Comparison of ENCODE assay signal across 9 cellular contexts in the genomic region with DNA sequence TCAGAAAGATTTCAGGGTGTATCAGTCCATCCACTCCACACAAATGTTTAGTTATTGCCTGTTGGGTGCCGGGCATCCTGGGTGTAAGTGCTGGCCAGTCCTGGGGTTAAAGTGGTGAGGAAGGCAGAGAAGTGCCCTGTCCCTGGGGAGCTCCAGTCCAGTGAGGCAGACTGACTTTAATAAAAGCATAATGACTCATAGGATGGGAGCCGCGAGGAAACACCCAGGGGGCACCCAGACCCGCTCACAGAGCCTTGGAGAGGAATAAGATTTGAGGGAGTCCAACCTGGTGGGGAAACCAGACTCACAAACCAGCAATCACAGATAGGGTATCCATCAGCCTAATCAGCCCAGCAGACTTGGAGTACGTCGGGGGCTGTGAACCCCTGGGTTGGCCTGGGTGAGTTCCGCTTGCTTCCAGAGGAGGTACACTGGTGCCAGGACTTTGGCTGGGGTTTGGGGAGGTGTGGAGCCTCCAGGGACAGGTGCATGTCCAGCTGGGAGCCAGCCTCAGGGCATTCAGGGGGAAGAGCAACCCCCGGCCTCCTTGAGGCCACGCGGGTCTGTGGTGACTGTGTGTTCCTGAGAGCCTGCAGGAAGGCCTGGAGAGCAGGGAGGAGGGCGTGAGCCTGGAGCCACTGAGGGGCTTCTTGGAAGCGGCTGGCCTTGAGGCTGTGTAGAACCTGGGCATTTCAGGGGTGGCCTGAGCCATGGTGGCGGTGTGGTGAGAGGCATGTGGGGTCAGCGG. TPM values are rescaled to one million over a fixed set of nuclear protein-coding genes. Genes with fewer than 3 reads are reported as not detected.
DNase-seq lines count a peak whose midpoint lies in the region; ATAC-seq, FAIRE-seq and TF ChIP-seq lines count a peak whose summit lies in the region.
"Had no signal": no experiment of that assay in that cellular context is flagged by ENCODE, and none has a peak within 500 bp of the region (broad histone marks: within the 10 kb centered on the region; RNA-seq: fewer than 3 reads in every experiment).

No MANE protein-coding gene starts in this region.

- H3K4me1 ChIP-seq in A673 (ENCODE audit: insufficient read depth, low read length, poor library complexity, severe bottlenecking) (no peaks in the 10 kb centered on the region), HUES64 (ENCODE audit: insufficient read depth, low read length) (peaks cover 12% of the 10 kb centered on the region; the same call in 1 of the 2 replicates), mucosa of descending colon (ENCODE audit: low read depth) (no peaks in the 10 kb centered on the region)

- ATAC-seq in mucosa of descending colon = no peak

- no peak overlapping the region for H3K9ac ChIP-seq in HUES64 (ENCODE audit: low read depth, low read length)

- H3K27ac ChIP-seq in A673 (ENCODE audit: low read depth, low read length, poor library complexity, severe bottlenecking) = no peak overlapping the region
- H3K27ac ChIP-seq in HUES64 (ENCODE audit: low read depth, low read length) = 0 out of 2 replicates have a peak overlapping the region, but pooled peaks have one; percentile 29
- H3K27ac ChIP-seq in coronary artery = peak overlapping the region; percentile 84 to 98

- H3K27me3 ChIP-seq in A673 (replicated peaks; ENCODE audit: insufficient read depth, low read depth, low read length, poor library complexity) (no peaks in the 10 kb centered on the region), HUES64 (ENCODE audit: insufficient read depth, low read length) (peaks cover 30% of the 10 kb centered on the region)

- WGBS in HUES64 = 76% methylated on average over 14 of the region's 14 CpGs

- H3K36me3 ChIP-seq in A673 (ENCODE audit: insufficient read depth, low read length, poor library complexity, severe bottlenecking) (no peaks in the 10 kb centered on the region), HUES64 (ENCODE audit: insufficient read depth, low read length) (no peaks in the 10 kb centered on the region), mucosa of descending colon (ENCODE audit: low read depth) (no peaks in the 10 kb centered on the region)

- intact Hi-C loops in A673 (cut with micrococcal nuclease; ENCODE audit: unreplicated experiment) (loop anchor here (10.0 kb wide), 1 partner anchor 258 kb away; no protein-coding TSS in a partner anchor), mucosa of descending colon (cut with DNase I, micrococcal nuclease) (no loop called here), head of caudate nucleus (cut with DNase I) (no loop called here)

- H3K4me3 ChIP-seq in A673 (ENCODE audit: low read depth, low read length, poor library complexity, severe bottlenecking) (no peak overlapping the region), HUES64 (ENCODE audit: low read length) (no peak overlapping the region), coronary artery (peak overlapping the region; percentile 81), mucosa of descending colon (no peak overlapping the region)

- peak; percentile 49 for DNase-seq in A673 (ENCODE audit: low spot score)
- no peak for DNase-seq in coronary artery (ENCODE audit: low spot score)
- DNase-seq in mucosa of descending colon = peak in 2 of 3 donors; percentile 4 to 48
- no peak for DNase-seq in frontal cortex (ENCODE audit: low spot score in 2 of 2)
- no peak for DNase-seq in OCI-M1 (lab: John Stamatoyannopoulos, UW)
- DNase-seq in head of caudate nucleus = no peak
- DNase-seq in cortex of kidney (lab: John Stamatoyannopoulos, UW) = no peak

- BruUV-seq in A673 (replicated peaks; lab: Mats Ljungman, UMichigan) = no TSS peak

- FAIRE-seq in frontal cortex (lab: Jason Lieb, UNC) = no peak

- TF ChIP-seq CTCF in A673 (conservative IDR thresholded peaks at IDR 0.05; ENCODE audit: low read depth, low read length) = no peak
- no peak for TF ChIP-seq CTCF in coronary artery (IDR thresholded peaks at IDR 0.05)
- TF ChIP-seq CTCF in mucosa of descending colon (IDR thresholded peaks at IDR 0.05) = no peak

- CTCF ChIA-PET in A673 (lab: Charles Lee) = no interaction called here

- POLR2A ChIA-PET in A673 (lab: Charles Lee; ENCODE audit: low non-redundant PET) = no interaction called here

- H3K9me3 ChIP-seq in A673 (ENCODE audit: low read depth, low read length, poor library complexity, severe bottlenecking) (no peaks in the 10 kb centered on the region), HUES64 (ENCODE audit: insufficient read depth, low read depth, low read length) (no peaks in the 10 kb centered on the region), mucosa of descending colon (no peaks in the 10 kb centered on the region)

RNA-seq across cellular contexts. Expression of a gene that starts 3.7 kb away (rescaled TPM):
- 0.35 and 0.52 TPM in 2 replicates for total RNA-seq in A673 (2021)
- 1.4 TPM for polyA plus RNA-seq in HUES64 (2013, experiment 1 of 2)
- polyA plus RNA-seq in HUES64 (2013, experiment 2 of 2) = 1.0 TPM
- total RNA-seq in mucosa of descending colon = 1 to 10 TPM; 2.3 to 7.2 (median 4.6) TPM
- 0.41 TPM for total RNA-seq in frontal cortex
- polyA plus RNA-seq: CD4-positive, CD25-positive, alpha-beta regulatory T cell had no signal

RNA-seq across cellular contexts. Expression of a gene that starts 23.2 kb away (rescaled TPM):
- total RNA-seq in A673 (2021) (not detected in 2 replicates), mucosa of descending colon (not detected), frontal cortex (not detected)
- not detected for polyA plus RNA-seq in HUES64 (2013, experiment 1 of 2)
- polyA plus RNA-seq in HUES64 (2013, experiment 2 of 2) = not detected
- total RNA-seq: CD4-positive, CD25-positive, alpha-beta regulatory T cell had no signal
- polyA plus RNA-seq: CD4-positive, CD25-positive, alpha-beta regulatory T cell had no signal

RNA-seq across cellular contexts. Expression of a gene that starts 36.6 kb away (rescaled TPM):
- total RNA-seq in A673 (2021) (3.6 and 5.1 TPM in 2 replicates), mucosa of descending colon (1 to 10 TPM in 1 of 3 donors, under 1 TPM in 2; 0.67 to 1.3 (median 0.79) TPM), frontal cortex (0.41 TPM)
- 0.30 TPM for polyA plus RNA-seq in HUES64 (2013, experiment 1 of 2)
- polyA plus RNA-seq in HUES64 (2013, experiment 2 of 2) = 0.25 TPM

RNA-seq across cellular contexts. Expression of a gene that starts 38.3 kb away (rescaled TPM):
- total RNA-seq in A673 (2021) (0.11 and 0.15 TPM in 2 replicates), mucosa of descending colon (under 1 TPM in 2 of 3 donors, not detected in 1; 0.06 to 0.09 TPM), frontal cortex (under 0.01 TPM)
- polyA plus RNA-seq in HUES64 (2013, experiment 1 of 2) = not detected
- polyA plus RNA-seq in HUES64 (2013, experiment 2 of 2) = not detected
- polyA plus RNA-seq: CD4-positive, CD25-positive, alpha-beta regulatory T cell had no signal

Comparison
In these comparisons a context has a peak if more than half of its experiments do, and no peak if none do; other contexts are left out.
1. DNase-seq: peak in A673 (single experiment) and mucosa of descending colon (2 of 3); none in coronary artery (single experiment), frontal cortex (0 of 2), OCI-M1 (single experiment), head of caudate nucleus (0 of 42) and cortex of kidney (single experiment).